ENCODE assay signal across 1 cellular context in genomic region chr4:997375-998071, GRCh38.
A peak's percentile ranks its signal among the peaks of the same experiment; 100 is the strongest.
TF ChIP-seq lines count a peak whose summit lies in the region.

No MANE protein-coding gene starts in this region.

TF ChIP-seq in HepG2, 621 proteins besides CTCF, POLR2A, EP300 and RAD21 (continues in another document):
- TF ChIP-seq ZNF674 (CRISPR knock-in tag; IDR thresholded peaks at IDR 0.05; ENCODE audit: low read depth) = no peak
- TF ChIP-seq AGO1 (IDR thresholded peaks at IDR 0.05; ENCODE audit: low read depth, low read length, poor library complexity, severe bottlenecking) = peak; percentile 78
- TF ChIP-seq FOXP1 (IDR thresholded peaks at IDR 0.05) = no peak
- TF ChIP-seq FOXP1 (CRISPR knock-in tag; IDR thresholded peaks at IDR 0.05) = no peak
- 0 out of 2 replicates have a peak, but pooled peaks have one; percentile 29 for TF ChIP-seq ZBTB10 (CRISPR knock-in tag; IDR thresholded peaks at IDR 0.05; ENCODE audit: borderline replicate concordance)
- TF ChIP-seq EHMT2 (IDR thresholded peaks at IDR 0.05; ENCODE audit: borderline replicate concordance, low read depth, low read length) = no peak
- no peak for TF ChIP-seq ZNF205 (CRISPR knock-in tag; IDR thresholded peaks at IDR 0.05)
- no peak for TF ChIP-seq KLF9 (CRISPR knock-in tag; IDR thresholded peaks at IDR 0.05; ENCODE audit: low read depth)
- TF ChIP-seq SRSF1 (optimal IDR thresholded peaks at IDR 0.05; ENCODE audit: low read depth, low read length) = peak; percentile 42
- TF ChIP-seq ZNF652 (CRISPR knock-in tag; IDR thresholded peaks at IDR 0.05; ENCODE audit: borderline replicate concordance, low read depth) = no peak
- no peak for TF ChIP-seq CHD2 (IDR thresholded peaks at IDR 0.05; ENCODE audit: low read depth, low read length)
- 0 out of 2 replicates have a peak, but pooled peaks have one; percentile 4 for TF ChIP-seq SAP130 (CRISPR knock-in tag; IDR thresholded peaks at IDR 0.05; ENCODE audit: low read depth)
- no peak for TF ChIP-seq MLXIP (CRISPR knock-in tag; IDR thresholded peaks at IDR 0.05; ENCODE audit: borderline replicate concordance)
- TF ChIP-seq TEAD3 (CRISPR knock-in tag; optimal IDR thresholded peaks at IDR 0.05; ENCODE audit: borderline replicate concordance) = no peak
- TF ChIP-seq POLR2AphosphoS2 (IDR thresholded peaks at IDR 0.05; ENCODE audit: low read depth, low read length) = no peak
- TF ChIP-seq, protein P1, sequence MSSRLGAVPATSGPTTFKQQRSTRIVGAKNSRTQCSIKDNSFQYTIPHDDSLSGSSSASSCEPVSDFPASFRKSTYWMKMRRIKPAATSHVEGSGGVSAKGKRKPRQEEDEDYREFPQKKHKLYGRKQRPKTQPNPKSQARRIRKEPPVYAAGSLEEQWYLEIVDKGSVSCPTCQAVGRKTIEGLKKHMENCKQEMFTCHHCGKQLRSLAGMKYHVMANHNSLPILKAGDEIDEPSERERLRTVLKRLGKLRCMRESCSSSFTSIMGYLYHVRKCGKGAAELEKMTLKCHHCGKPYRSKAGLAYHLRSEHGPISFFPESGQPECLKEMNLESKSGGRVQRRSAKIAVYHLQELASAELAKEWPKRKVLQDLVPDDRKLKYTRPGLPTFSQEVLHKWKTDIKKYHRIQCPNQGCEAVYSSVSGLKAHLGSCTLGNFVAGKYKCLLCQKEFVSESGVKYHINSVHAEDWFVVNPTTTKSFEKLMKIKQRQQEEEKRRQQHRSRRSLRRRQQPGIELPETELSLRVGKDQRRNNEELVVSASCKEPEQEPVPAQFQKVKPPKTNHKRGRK (CRISPR knock-in tag; IDR thresholded peaks at IDR 0.05) = no peak
- TF ChIP-seq, protein P2, sequence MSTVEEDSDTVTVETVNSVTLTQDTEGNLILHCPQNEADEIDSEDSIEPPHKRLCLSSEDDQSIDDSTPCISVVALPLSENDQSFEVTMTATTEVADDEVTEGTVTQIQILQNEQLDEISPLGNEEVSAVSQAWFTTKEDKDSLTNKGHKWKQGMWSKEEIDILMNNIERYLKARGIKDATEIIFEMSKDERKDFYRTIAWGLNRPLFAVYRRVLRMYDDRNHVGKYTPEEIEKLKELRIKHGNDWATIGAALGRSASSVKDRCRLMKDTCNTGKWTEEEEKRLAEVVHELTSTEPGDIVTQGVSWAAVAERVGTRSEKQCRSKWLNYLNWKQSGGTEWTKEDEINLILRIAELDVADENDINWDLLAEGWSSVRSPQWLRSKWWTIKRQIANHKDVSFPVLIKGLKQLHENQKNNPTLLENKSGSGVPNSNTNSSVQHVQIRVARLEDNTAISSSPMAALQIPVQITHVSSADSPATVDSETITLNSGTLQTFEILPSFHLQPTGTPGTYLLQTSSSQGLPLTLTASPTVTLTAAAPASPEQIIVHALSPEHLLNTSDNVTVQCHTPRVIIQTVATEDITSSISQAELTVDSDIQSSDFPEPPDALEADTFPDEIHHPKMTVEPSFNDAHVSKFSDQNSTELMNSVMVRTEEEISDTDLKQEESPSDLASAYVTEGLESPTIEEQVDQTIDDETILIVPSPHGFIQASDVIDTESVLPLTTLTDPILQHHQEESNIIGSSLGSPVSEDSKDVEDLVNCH (CRISPR knock-in tag; IDR thresholded peaks at IDR 0.05) = no peak
- peak; percentile 41; the same call in 1 of the 2 replicates for TF ChIP-seq ZFY (CRISPR knock-in tag; IDR thresholded peaks at IDR 0.05)
- TF ChIP-seq NFATC3 (CRISPR knock-in tag; IDR thresholded peaks at IDR 0.05) = no peak
- TF ChIP-seq ZNF235 (CRISPR knock-in tag; IDR thresholded peaks at IDR 0.05; ENCODE audit: borderline replicate concordance) = no peak
- TF ChIP-seq PAX8 (CRISPR knock-in tag; IDR thresholded peaks at IDR 0.05; ENCODE audit: borderline replicate concordance) = no peak
- no peak for TF ChIP-seq ZFP37 (CRISPR knock-in tag; IDR thresholded peaks at IDR 0.05; ENCODE audit: borderline replicate concordance)
- TF ChIP-seq, protein P3, sequence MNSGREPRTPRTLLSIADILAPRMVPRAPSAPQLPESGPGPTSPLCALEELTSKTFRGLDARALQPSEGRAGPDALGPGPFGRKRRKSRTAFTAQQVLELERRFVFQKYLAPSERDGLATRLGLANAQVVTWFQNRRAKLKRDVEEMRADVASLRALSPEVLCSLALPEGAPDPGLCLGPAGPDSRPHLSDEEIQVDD (CRISPR knock-in tag; IDR thresholded peaks at IDR 0.05; ENCODE audit: borderline replicate concordance) = no peak
- peak; percentile 13; the same call in 1 of the 2 replicates for TF ChIP-seq GFI1 (CRISPR knock-in tag; IDR thresholded peaks at IDR 0.05; ENCODE audit: borderline replicate concordance)
- TF ChIP-seq ZSCAN31 (CRISPR knock-in tag; IDR thresholded peaks at IDR 0.05; ENCODE audit: low read depth) = no peak
- TF ChIP-seq, protein P4, sequence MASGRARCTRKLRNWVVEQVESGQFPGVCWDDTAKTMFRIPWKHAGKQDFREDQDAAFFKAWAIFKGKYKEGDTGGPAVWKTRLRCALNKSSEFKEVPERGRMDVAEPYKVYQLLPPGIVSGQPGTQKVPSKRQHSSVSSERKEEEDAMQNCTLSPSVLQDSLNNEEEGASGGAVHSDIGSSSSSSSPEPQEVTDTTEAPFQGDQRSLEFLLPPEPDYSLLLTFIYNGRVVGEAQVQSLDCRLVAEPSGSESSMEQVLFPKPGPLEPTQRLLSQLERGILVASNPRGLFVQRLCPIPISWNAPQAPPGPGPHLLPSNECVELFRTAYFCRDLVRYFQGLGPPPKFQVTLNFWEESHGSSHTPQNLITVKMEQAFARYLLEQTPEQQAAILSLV (CRISPR knock-in tag; IDR thresholded peaks at IDR 0.05; ENCODE audit: borderline replicate concordance) = no peak
- TF ChIP-seq, protein P5, sequence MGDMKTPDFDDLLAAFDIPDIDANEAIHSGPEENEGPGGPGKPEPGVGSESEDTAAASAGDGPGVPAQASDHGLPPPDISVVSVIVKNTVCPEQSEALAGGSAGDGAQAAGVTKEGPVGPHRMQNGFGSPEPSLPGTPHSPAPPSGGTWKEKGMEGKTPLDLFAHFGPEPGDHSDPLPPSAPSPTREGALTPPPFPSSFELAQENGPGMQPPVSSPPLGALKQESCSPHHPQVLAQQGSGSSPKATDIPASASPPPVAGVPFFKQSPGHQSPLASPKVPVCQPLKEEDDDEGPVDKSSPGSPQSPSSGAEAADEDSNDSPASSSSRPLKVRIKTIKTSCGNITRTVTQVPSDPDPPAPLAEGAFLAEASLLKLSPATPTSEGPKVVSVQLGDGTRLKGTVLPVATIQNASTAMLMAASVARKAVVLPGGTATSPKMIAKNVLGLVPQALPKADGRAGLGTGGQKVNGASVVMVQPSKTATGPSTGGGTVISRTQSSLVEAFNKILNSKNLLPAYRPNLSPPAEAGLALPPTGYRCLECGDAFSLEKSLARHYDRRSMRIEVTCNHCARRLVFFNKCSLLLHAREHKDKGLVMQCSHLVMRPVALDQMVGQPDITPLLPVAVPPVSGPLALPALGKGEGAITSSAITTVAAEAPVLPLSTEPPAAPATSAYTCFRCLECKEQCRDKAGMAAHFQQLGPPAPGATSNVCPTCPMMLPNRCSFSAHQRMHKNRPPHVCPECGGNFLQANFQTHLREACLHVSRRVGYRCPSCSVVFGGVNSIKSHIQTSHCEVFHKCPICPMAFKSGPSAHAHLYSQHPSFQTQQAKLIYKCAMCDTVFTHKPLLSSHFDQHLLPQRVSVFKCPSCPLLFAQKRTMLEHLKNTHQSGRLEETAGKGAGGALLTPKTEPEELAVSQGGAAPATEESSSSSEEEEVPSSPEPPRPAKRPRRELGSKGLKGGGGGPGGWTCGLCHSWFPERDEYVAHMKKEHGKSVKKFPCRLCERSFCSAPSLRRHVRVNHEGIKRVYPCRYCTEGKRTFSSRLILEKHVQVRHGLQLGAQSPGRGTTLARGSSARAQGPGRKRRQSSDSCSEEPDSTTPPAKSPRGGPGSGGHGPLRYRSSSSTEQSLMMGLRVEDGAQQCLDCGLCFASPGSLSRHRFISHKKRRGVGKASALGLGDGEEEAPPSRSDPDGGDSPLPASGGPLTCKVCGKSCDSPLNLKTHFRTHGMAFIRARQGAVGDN (CRISPR knock-in tag; IDR thresholded peaks at IDR 0.05) = peak; percentile 37; the same call in 1 of the 2 replicates
- 0 out of 2 replicates have a peak, but pooled peaks have one; percentile 23 for TF ChIP-seq ZNF563 (CRISPR knock-in tag; IDR thresholded peaks at IDR 0.05)
- TF ChIP-seq SMYD3 (CRISPR knock-in tag; IDR thresholded peaks at IDR 0.05) = no peak
- no peak for TF ChIP-seq SIN3A (IDR thresholded peaks at IDR 0.05; ENCODE audit: borderline replicate concordance, low read depth, low read length)
- TF ChIP-seq ZNF7 (CRISPR knock-in tag; IDR thresholded peaks at IDR 0.05) = no peak
- TF ChIP-seq MED1 (CRISPR knock-in tag; IDR thresholded peaks at IDR 0.05) = no peak
- TF ChIP-seq PAXIP1 (CRISPR knock-in tag; conservative IDR thresholded peaks at IDR 0.05) = no peak
- TF ChIP-seq MED13 (CRISPR knock-in tag; IDR thresholded peaks at IDR 0.05) = no peak
- TF ChIP-seq AGO2 (optimal IDR thresholded peaks at IDR 0.05; ENCODE audit: low read depth, low read length) = peak; percentile 44
- no peak for TF ChIP-seq SSRP1 (CRISPR knock-in tag; IDR thresholded peaks at IDR 0.05)
- TF ChIP-seq ZFX (CRISPR knock-in tag; IDR thresholded peaks at IDR 0.05; ENCODE audit: low read depth) = no peak; the same call in none of the 2 replicates
- no peak for TF ChIP-seq ZSCAN12 (CRISPR knock-in tag; IDR thresholded peaks at IDR 0.05)
- no peak for TF ChIP-seq MAZ (IDR thresholded peaks at IDR 0.05; ENCODE audit: borderline replicate concordance, low read depth, low read length)
- 0 out of 2 replicates have a peak, but pooled peaks have one; percentile 24 for TF ChIP-seq MAZ (CRISPR knock-in tag; IDR thresholded peaks at IDR 0.05; ENCODE audit: low read depth)
- no peak for TF ChIP-seq TBP (CRISPR knock-in tag; IDR thresholded peaks at IDR 0.05)
- TF ChIP-seq, protein P6, sequence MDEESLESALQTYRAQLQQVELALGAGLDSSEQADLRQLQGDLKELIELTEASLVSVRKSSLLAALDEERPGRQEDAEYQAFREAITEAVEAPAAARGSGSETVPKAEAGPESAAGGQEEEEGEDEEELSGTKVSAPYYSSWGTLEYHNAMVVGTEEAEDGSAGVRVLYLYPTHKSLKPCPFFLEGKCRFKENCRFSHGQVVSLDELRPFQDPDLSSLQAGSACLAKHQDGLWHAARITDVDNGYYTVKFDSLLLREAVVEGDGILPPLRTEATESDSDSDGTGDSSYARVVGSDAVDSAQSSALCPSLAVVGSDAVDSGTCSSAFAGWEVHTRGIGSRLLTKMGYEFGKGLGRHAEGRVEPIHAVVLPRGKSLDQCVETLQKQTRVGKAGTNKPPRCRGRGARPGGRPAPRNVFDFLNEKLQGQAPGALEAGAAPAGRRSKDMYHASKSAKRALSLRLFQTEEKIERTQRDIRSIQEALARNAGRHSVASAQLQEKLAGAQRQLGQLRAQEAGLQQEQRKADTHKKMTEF (CRISPR knock-in tag; IDR thresholded peaks at IDR 0.05) = peak; percentile 21; the same call in 1 of the 2 replicates
- no peak for TF ChIP-seq POLR2G (IDR thresholded peaks at IDR 0.05; ENCODE audit: low read depth, low read length)
